9 cellular contexts compared by ENCODE assay signal in the genomic region with DNA sequence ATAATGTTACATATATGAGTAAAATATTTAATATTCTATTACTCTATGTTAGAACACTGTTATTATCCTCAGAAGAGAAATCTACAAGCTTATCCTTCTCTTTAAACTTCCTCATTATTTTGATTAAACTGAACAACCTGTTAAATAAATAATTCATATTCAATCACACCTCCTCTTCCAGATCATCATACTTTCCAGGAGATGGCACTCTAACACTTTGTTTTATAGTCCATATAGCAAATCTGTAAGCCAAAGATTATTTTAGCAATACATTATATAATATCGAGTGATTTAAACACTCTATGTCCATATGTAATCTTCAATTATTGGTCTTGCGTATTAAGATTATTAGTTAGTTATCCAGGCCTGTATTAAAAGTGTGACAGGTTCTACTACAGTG.
DNase-seq lines count a peak whose midpoint lies in the region; FAIRE-seq and TF ChIP-seq lines count a peak whose summit lies in the region.
"Had no signal": no experiment of that assay in that cellular context is flagged by ENCODE, and none has a peak within 500 bp of the region (broad histone marks: within the 10 kb centered on the region; RNA-seq: fewer than 3 reads in every experiment).

No MANE protein-coding gene starts in this region.

- H3K4me1 ChIP-seq in kidney (ENCODE audit: control insufficient read depth in 1 of 2, insufficient read depth in 1 of 2, low read depth in 1 of 2, low read length in 2 of 2) = no peaks in the 10 kb centered on the region

- no peak overlapping the region for H3K4me3 ChIP-seq in NB4 (ENCODE audit: low read depth, low read length)
- H3K4me3 ChIP-seq in SK-N-MC = no peak overlapping the region
- H3K4me3 ChIP-seq in kidney (ENCODE audit: low read length in 2 of 2) = no peak overlapping the region
- no peak overlapping the region for H3K4me3 ChIP-seq in H7 (ENCODE audit: insufficient read depth, low read depth, low read length)

- TF ChIP-seq CTCF in NB4 (IDR thresholded peaks at IDR 0.05; ENCODE audit: low read depth, low read length) (peak; percentile 2), kidney (IDR thresholded peaks at IDR 0.05; ENCODE audit: borderline replicate concordance, extremely low read depth, insufficient read depth) (peak; percentile 19)

- DNase-seq in DMS 273 treated with DMSO at 0.1 percent for 48 hours (lab: John Stamatoyannopoulos, UW) = peak; percentile 27
- peak; percentile 48 for DNase-seq in NB4 (ENCODE audit: low read depth)
- DNase-seq in SK-N-MC (ENCODE audit: low read depth, low spot score) = peak; percentile 62
- no peak for DNase-seq in kidney
- DNase-seq in activated effector memory CD4-positive, alpha-beta T cell treated with Interleukin-2 at 50 U/mL for 16 hours = no peak
- no peak for DNase-seq in DMS79 treated with DMSO at 0.1 percent for 48 hours (lab: John Stamatoyannopoulos, UW)
- no peak for DNase-seq in midbrain (lab: John Stamatoyannopoulos, UW)
- no peak for DNase-seq in H7
- DNase-seq: activated naive CD8-positive, alpha-beta T cell treated with anti-CD3 and anti-CD28 coated beads for 36 hours had no signal

- H3K27ac ChIP-seq in SK-N-MC (no peak overlapping the region), kidney (ENCODE audit: low read depth in 2 of 2, low read length in 2 of 2) (no peak overlapping the region)

- peak; percentile 93 for FAIRE-seq in kidney (lab: Jason Lieb, UNC)

- no peak for TF ChIP-seq POLR2A in NB4 (IDR thresholded peaks at IDR 0.05; ENCODE audit: extremely low read depth, insufficient read length)

- H3K9ac ChIP-seq in SK-N-MC (ENCODE audit: insufficient read length) = no peak overlapping the region
- H3K9ac ChIP-seq in kidney (ENCODE audit: low read length in 2 of 2) = no peak overlapping the region

- intact Hi-C loops in kidney (cut with DNase I) = no loop called here

- no peaks in the 10 kb centered on the region for H3K9me3 ChIP-seq in SK-N-MC (ENCODE audit: low read depth, low read length)
- no peaks in the 10 kb centered on the region for H3K9me3 ChIP-seq in kidney (ENCODE audit: control insufficient read depth in 1 of 2, low read length in 2 of 2)

- no peaks in the 10 kb centered on the region for H3K36me3 ChIP-seq in SK-N-MC (ENCODE audit: insufficient read depth, low read length)
- no peaks in the 10 kb centered on the region for H3K36me3 ChIP-seq in kidney (ENCODE audit: control insufficient read depth in 1 of 2, insufficient read depth in 2 of 2, low read length in 2 of 2)
- H3K36me3 ChIP-seq in H7 (replicated peaks; ENCODE audit: control insufficient read depth, insufficient read depth, low read length) = no peaks in the 10 kb centered on the region

- no peaks in the 10 kb centered on the region for H3K27me3 ChIP-seq in H7 (ENCODE audit: control insufficient read depth, insufficient read depth, low read length)

Comparison
In these comparisons a context has a peak if more than half of its experiments do, and no peak if none do; other contexts are left out.
1. DNase-seq: peak in DMS 273 treated with DMSO at 0.1 percent for 48 hours (single experiment), NB4 (single experiment) and SK-N-MC (single experiment); none in kidney (single experiment), activated effector memory CD4-positive, alpha-beta T cell treated with Interleukin-2 at 50 U/mL for 16 hours (single experiment), DMS79 treated with DMSO at 0.1 percent for 48 hours (single experiment), midbrain (single experiment) and H7 (single experiment).